Comparison of ENCODE assay signal across 1 cellular context in the genomic region with DNA sequence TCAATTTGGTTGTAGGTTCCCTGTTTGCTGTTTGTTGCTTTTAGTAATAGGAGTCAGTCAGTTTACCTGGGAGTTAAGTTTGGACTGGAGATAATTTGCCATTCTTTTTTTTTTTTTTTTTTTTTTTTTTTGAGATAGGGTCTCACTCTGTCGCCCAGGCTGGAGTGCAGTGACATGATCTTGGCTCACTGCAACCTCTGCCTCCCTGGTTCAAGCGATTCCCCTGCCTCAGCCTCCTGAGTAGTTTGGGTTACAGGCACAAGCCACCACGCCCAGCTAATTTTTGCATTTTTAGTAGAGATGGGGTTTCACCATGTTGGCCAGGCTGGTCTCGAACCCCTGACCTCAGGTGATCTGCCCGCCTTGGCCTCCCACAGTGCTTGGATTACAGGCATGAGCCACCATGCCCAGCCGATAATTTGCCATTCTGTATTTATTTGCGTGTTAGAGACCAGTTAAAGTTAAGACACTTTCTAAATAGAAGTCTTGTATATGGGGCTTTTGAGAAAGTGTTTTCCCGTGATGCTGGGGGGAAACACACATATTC.
TF ChIP-seq lines count a peak whose summit lies in the region.

No MANE protein-coding gene starts in this region.

TF ChIP-seq in HepG2, 621 proteins besides CTCF, POLR2A, EP300 and RAD21:
- 0 out of 2 replicates have a peak, but pooled peaks have one; percentile 41 for TF ChIP-seq ZNF121 (CRISPR knock-in tag; IDR thresholded peaks at IDR 0.05)
